ENCODE assay signal across 1 cellular context in the genomic region with DNA sequence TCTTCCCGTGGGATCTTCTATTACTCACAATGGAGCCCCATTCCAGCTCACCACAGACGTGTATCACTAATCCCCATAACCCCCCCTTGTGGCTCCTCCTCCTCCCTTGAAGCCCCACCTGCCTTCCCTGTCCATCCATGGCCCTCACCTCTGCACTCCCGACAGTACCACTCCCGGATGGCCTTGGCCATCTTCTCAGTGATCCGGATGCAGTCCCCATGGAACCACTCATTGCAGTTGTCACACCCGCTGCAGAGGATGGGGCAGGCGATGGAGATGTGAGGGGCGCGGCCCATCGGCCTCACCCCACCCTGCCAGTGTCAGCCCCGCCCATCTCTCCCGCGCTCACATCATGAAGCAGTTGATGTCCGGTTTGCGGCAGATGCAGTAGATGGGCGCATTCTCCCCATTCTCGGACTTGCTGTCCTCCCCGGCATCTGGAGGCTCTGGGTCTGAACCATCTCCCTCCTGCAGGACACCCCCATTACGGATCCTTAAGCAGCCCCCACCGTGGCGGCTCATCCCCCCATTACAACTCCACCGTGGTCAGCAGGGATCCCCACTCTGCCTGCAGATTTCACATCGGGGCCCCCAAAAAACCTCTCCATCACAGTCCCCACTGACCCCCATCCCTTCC.
TF ChIP-seq lines count a peak whose summit lies in the region.

No MANE protein-coding gene starts in this region.

TF ChIP-seq in SK-N-SH treated with all-trans-retinoic acid at 6 μM for 48 hours, 23 proteins besides CTCF, POLR2A, EP300 and RAD21 (continued from another document):
- TF ChIP-seq TOX (CRISPR knock-in tag; IDR thresholded peaks at IDR 0.05; ENCODE audit: borderline replicate concordance): no peak
